Comparison of ENCODE assay signal across 27 cellular contexts in genomic region chr2:227877359-227878309, GRCh38. TPM values are rescaled to one million over a fixed set of nuclear protein-coding genes. Genes with fewer than 3 reads are reported as not detected.
DNase-seq lines count a peak whose midpoint lies in the region; ATAC-seq, FAIRE-seq and TF ChIP-seq lines count a peak whose summit lies in the region.
"Had no signal": no experiment of that assay in that cellular context is flagged by ENCODE, and none has a peak within 500 bp of the region (broad histone marks: within the 10 kb centered on the region; RNA-seq: fewer than 3 reads in every experiment).

No MANE protein-coding gene starts in this region.

- H3K4me2 ChIP-seq in astrocyte (ENCODE audit: low read length) = no peak overlapping the region

- 47% methylated on average over 4 to 9 of the region's 9 CpGs for WGBS in gastroesophageal sphincter (ENCODE audit: low coverage in 1 of 2), 2 donors
- 75 to 77% methylated on average over 9 of the region's 9 CpGs for WGBS in sigmoid colon, 2 donors

- no peak overlapping the region for H2AFZ ChIP-seq in astrocyte (ENCODE audit: low read depth, low read length)

- H3K36me3 Mint-ChIP-seq in astrocyte (ENCODE audit: low read depth, unreplicated experiment) = no peaks in the 10 kb centered on the region
- H3K36me3 Mint-ChIP-seq in activated T-cell treated with anti-CD3 and anti-CD28 coated beads, Interleukin-2, amount 50 U/mL, for 4 hours (ENCODE audit: insufficient read depth) = no peaks in the 10 kb centered on the region
- H3K36me3 Mint-ChIP-seq: brain had no signal

- no peak for TF ChIP-seq POLR2A in gastroesophageal sphincter (IDR thresholded peaks at IDR 0.05)
- TF ChIP-seq POLR2A in sigmoid colon (IDR thresholded peaks at IDR 0.05) = no peak

- H3K9ac ChIP-seq in astrocyte (ENCODE audit: low read length) = peak overlapping the region; percentile 37

- DNase-seq in G401 (ENCODE audit: low spot score) (peak; percentile 65), astrocyte (ENCODE audit: low read depth) (no peak), sigmoid colon (no peak), mesenteric fat pad (ENCODE audit: low spot score) (no peak), NCI-H526 (lab: John Stamatoyannopoulos, UW) (no peak)
- DNase-seq in activated T-cell treated with anti-CD3 and anti-CD28 coated beads, Interleukin-2, amount 50 U/mL, for 4 hours = no peak
- DNase-seq: activated CD4-positive, alpha-beta memory T cell treated with anti-CD3 and anti-CD28 coated beads, Interleukin-2, amount 10 ng/mL, durations not matched to agents 7 days and 5 days; activated naive CD4-positive, alpha-beta T cell treated with anti-CD3 and anti-CD28 coated beads, Interleukin-2, amount 50 U/mL, for 16 hours; activated T-cell treated with anti-CD3 and anti-CD28 coated beads, Interleukin-2, amount 50 U/mL, for 24 hours; COR-L47; hypothalamus; KBM-7; NCI-H1092; NCI-H2081 treated with DMSO at 0.1 percent for 48 hours; NCI-H510A; nephron progenitor cell; SHP77 treated with DMSO at 0.1 percent for 48 hours; stimulated activated CD4-positive, alpha-beta T cell treated with anti-CD3 and anti-CD28 coated beads, Interleukin-1b, Interleukin-23, amount 100 ng/mL, for 48 hours; stimulated activated naive CD8-positive, alpha-beta T cell treated with anti-CD3 and anti-CD28 coated beads, Interleukin-15, Interleukin-2, amounts not matched to agents 100 U/mL and 50 U/mL, for 24 hours had no signal

- peak overlapping the region; percentile 24 for H3K27ac ChIP-seq in astrocyte (ENCODE audit: low read depth, low read length)
- peak overlapping the region in 3 of 4 donors; percentile 48 to 68 (median 64) for H3K27ac ChIP-seq in gastroesophageal sphincter
- H3K27ac ChIP-seq in sigmoid colon = peak overlapping the region in 3 of 4 donors; percentile 47 to 62 (median 49)
- H3K27ac ChIP-seq: upper lobe of left lung, VCaP had no signal

- H3K79me2 ChIP-seq in astrocyte (ENCODE audit: insufficient read depth, low read length) = no peaks in the 10 kb centered on the region

- FAIRE-seq in astrocyte (lab: Jason Lieb, UNC) = no peak

- TF ChIP-seq EP300 in gastroesophageal sphincter (IDR thresholded peaks at IDR 0.05) (no peak), sigmoid colon (IDR thresholded peaks at IDR 0.05) (no peak)

- H3K27me3 Mint-ChIP-seq in astrocyte (ENCODE audit: low read depth, unreplicated experiment) = peaks cover 2% of the 10 kb centered on the region
- H3K27me3 Mint-ChIP-seq in activated T-cell treated with anti-CD3 and anti-CD28 coated beads, Interleukin-2, amount 50 U/mL, for 4 hours (ENCODE audit: low read depth) = peaks cover 21% of the 10 kb centered on the region

- no peaks in the 10 kb centered on the region for H3K9me3 ChIP-seq in astrocyte (ENCODE audit: insufficient read depth, low read depth, low read length)
- H3K9me3 ChIP-seq in gastroesophageal sphincter = no peaks in the 10 kb centered on the region
- H3K9me3 ChIP-seq in sigmoid colon = no peaks in the 10 kb centered on the region
- H3K9me3 ChIP-seq: HAP-1, upper lobe of left lung had no signal

- H3K36me3 ChIP-seq in astrocyte (ENCODE audit: insufficient read depth, low read length) = no peaks in the 10 kb centered on the region
- no peaks in the 10 kb centered on the region for H3K36me3 ChIP-seq in gastroesophageal sphincter
- H3K36me3 ChIP-seq in sigmoid colon = no peaks in the 10 kb centered on the region
- H3K36me3 ChIP-seq: HAP-1, upper lobe of left lung had no signal

- TF ChIP-seq CTCF in astrocyte (IDR thresholded peaks at IDR 0.05; ENCODE audit: insufficient read depth, low read depth, low read length) = no peak
- TF ChIP-seq CTCF in gastroesophageal sphincter (IDR thresholded peaks at IDR 0.05) = no peak
- TF ChIP-seq CTCF in sigmoid colon (IDR thresholded peaks at IDR 0.05) = no peak

- H3K27me3 ChIP-seq in astrocyte (ENCODE audit: insufficient read depth, low read length) (no peaks in the 10 kb centered on the region), gastroesophageal sphincter (peaks cover 25% of the 10 kb centered on the region), sigmoid colon (peaks cover 0 to 10% (median 0%) of the 10 kb centered on the region in 3 donors)
- H3K27me3 ChIP-seq: upper lobe of left lung had no signal

- H3K4me1 Mint-ChIP-seq in astrocyte (ENCODE audit: low read depth, unreplicated experiment) = no peaks in the 10 kb centered on the region
- H3K4me1 Mint-ChIP-seq in activated T-cell treated with anti-CD3 and anti-CD28 coated beads, Interleukin-2, amount 50 U/mL, for 4 hours (ENCODE audit: low read depth) = no peaks in the 10 kb centered on the region
- H3K4me1 Mint-ChIP-seq: brain, nephron progenitor cell had no signal

- H3K9me3 Mint-ChIP-seq in astrocyte (ENCODE audit: unreplicated experiment) = no peaks in the 10 kb centered on the region
- no peaks in the 10 kb centered on the region for H3K9me3 Mint-ChIP-seq in activated T-cell treated with anti-CD3 and anti-CD28 coated beads, Interleukin-2, amount 50 U/mL, for 4 hours
- H3K9me3 Mint-ChIP-seq: activated CD4-positive, alpha-beta memory T cell treated with anti-CD3 and anti-CD28 coated beads, Interleukin-2, amount 10 ng/mL, durations not matched to agents 7 days and 5 days; activated T-cell treated with anti-CD3 and anti-CD28 coated beads, Interleukin-2, amount 50 U/mL, for 24 hours; nephron progenitor cell; T-helper 1 cell treated with Interleukin-12 subunit alpha and Interleukin-12 subunit beta and Interleukin-4 antibody, amounts not matched to agents 30 μg/mL and 1 μg/mL, for 36 hours had no signal

- H3K4me3 ChIP-seq in astrocyte (ENCODE audit: insufficient read depth, low read depth, low read length) (no peak overlapping the region), gastroesophageal sphincter (no peak overlapping the region), sigmoid colon (no peak overlapping the region)
- H3K4me3 ChIP-seq: HAP-1, upper lobe of left lung had no signal

- H4K20me1 ChIP-seq in astrocyte (ENCODE audit: insufficient read depth, low read length) = no peaks in the 10 kb centered on the region

- intact Hi-C loops in sigmoid colon (cut with DNase I) = no loop called here

- in situ Hi-C loops in G401 (cut with HindIII; ENCODE audit: low sequenced_read_pairs) = no loop called here

- no peak overlapping the region for H3K27ac Mint-ChIP-seq in astrocyte (ENCODE audit: unreplicated experiment)
- H3K27ac Mint-ChIP-seq: activated CD4-positive, alpha-beta memory T cell treated with anti-CD3 and anti-CD28 coated beads, Interleukin-2, amount 10 ng/mL, durations not matched to agents 7 days and 5 days; activated T-cell treated with anti-CD3 and anti-CD28 coated beads, Interleukin-2, amount 50 U/mL, for 24 hours; brain; nephron progenitor cell; T-helper 1 cell treated with Interleukin-12 subunit alpha and Interleukin-12 subunit beta and Interleukin-4 antibody, amounts not matched to agents 30 μg/mL and 1 μg/mL, for 36 hours had no signal

- H3K4me3 Mint-ChIP-seq in astrocyte (ENCODE audit: unreplicated experiment) = no peak overlapping the region
- no peak overlapping the region for H3K4me3 Mint-ChIP-seq in activated T-cell treated with anti-CD3 and anti-CD28 coated beads, Interleukin-2, amount 50 U/mL, for 4 hours
- H3K4me3 Mint-ChIP-seq: activated CD4-positive, alpha-beta memory T cell treated with anti-CD3 and anti-CD28 coated beads, Interleukin-2, amount 10 ng/mL, durations not matched to agents 7 days and 5 days; activated T-cell treated with anti-CD3 and anti-CD28 coated beads, Interleukin-2, amount 50 U/mL, for 24 hours; brain; nephron progenitor cell; T-helper 1 cell treated with Interleukin-12 subunit alpha and Interleukin-12 subunit beta and Interleukin-4 antibody, amounts not matched to agents 30 μg/mL and 1 μg/mL, for 36 hours had no signal

- ATAC-seq in gastroesophageal sphincter (peak; percentile 57), HG03342 (IDR thresholded peaks at IDR 0.05; ENCODE audit: unreplicated experiment) (no peak)
- ATAC-seq in activated T-cell treated with anti-CD3 and anti-CD28 coated beads, Interleukin-2, amount 50 U/mL, for 4 hours = no peak
- ATAC-seq: stimulated activated naive CD8-positive, alpha-beta T cell treated with anti-CD3 and anti-CD28 coated beads, Interleukin-15, Interleukin-2, amounts not matched to agents 100 U/mL and 50 U/mL, for 24 hours had no signal

- H3K4me1 ChIP-seq in astrocyte (ENCODE audit: insufficient read depth, low read length) (peaks cover 14% of the 10 kb centered on the region), gastroesophageal sphincter (no peaks in the 10 kb centered on the region), sigmoid colon (no peaks in the 10 kb centered on the region)

RNA-seq across cellular contexts. Expression of gene DAW1, which starts 6.2 kb away (rescaled TPM):
- not detected in 2 replicates for total RNA-seq in G401 (2014; rRNA removed; shearing (Covaris generic))
- total RNA-seq in astrocyte (0.75 and 0.86 TPM in 2 replicates), gastroesophageal sphincter (not detected), sigmoid colon (not detected), mesenteric fat pad (not detected)
- polyA plus RNA-seq in sigmoid colon = under 1 TPM in 1 of 3 donors, not detected in 2; 0.06 TPM
- not detected for total RNA-seq in activated T-cell treated with anti-CD3 and anti-CD28 coated beads, Interleukin-2, amount 50 U/mL, for 4 hours
- total RNA-seq: activated CD4-positive, alpha-beta memory T cell treated with anti-CD3 and anti-CD28 coated beads, Interleukin-2, amount 10 ng/mL, durations not matched to agents 7 days and 5 days; kidney epithelial cell had no signal
